20 cellular contexts compared by ENCODE assay signal in the genomic region with DNA sequence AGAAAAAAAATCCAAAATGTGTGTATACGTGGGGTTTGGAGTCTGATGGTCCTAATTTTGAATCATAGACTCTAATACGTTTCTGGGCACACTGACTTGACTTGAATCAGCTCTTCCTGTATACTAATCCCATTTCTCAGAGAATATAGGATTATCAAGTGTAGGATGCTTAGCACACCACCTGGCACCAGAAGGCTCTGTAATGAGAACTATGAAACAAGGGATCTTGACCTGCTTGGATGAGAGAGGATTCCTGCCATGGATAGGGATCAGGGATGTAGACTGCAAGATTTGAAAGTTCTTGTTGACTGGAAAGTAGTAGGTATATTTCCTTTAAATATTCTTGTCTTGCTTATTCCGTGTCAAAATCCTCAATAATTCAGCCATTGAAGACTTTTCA. TPM values are rescaled to one million over a fixed set of nuclear protein-coding genes. Genes with fewer than 3 reads are reported as not detected.
A peak's percentile ranks its signal among the peaks of the same experiment; 100 is the strongest.
DNase-seq lines count a peak whose midpoint lies in the region; ATAC-seq and TF ChIP-seq lines count a peak whose summit lies in the region.
"Had no signal": no experiment of that assay in that cellular context is flagged by ENCODE, and none has a peak within 500 bp of the region (broad histone marks: within the 10 kb centered on the region; RNA-seq: fewer than 3 reads in every experiment).

No MANE protein-coding gene starts in this region.

- H3K4me2 ChIP-seq in GM23338, result no peak overlapping the region
- H3K4me2 ChIP-seq in trophoblast cell (ENCODE audit: low read length), result no peak overlapping the region
- no peak overlapping the region for H3K4me2 ChIP-seq in MM.1S (ENCODE audit: low read depth, low read length)
- H3K4me2 ChIP-seq: BLaER1, PC-9 had no signal

- no peaks in the 10 kb centered on the region for H3K27me3 ChIP-seq in GM23338 (ENCODE audit: insufficient read depth)
- H3K27me3 ChIP-seq in WERI-Rb-1 (ENCODE audit: insufficient read depth, low read depth, severe bottlenecking), result no peaks in the 10 kb centered on the region
- no peaks in the 10 kb centered on the region for H3K27me3 ChIP-seq in trophoblast cell (ENCODE audit: insufficient read depth, low read length)
- no peaks in the 10 kb centered on the region for H3K27me3 ChIP-seq in MM.1S (replicated peaks; ENCODE audit: insufficient read depth, low read length)
- H3K27me3 ChIP-seq: BLaER1 had no signal

- no peak overlapping the region for H3K23ac ChIP-seq in trophoblast cell (ENCODE audit: low read length)

- no peak overlapping the region for H4K91ac ChIP-seq in trophoblast cell (ENCODE audit: low read depth, low read length)

- H3K4ac ChIP-seq in trophoblast cell (ENCODE audit: low read depth, low read length), result peak overlapping the region; percentile 71

- no peak overlapping the region for H3K4me3 Mint-ChIP-seq in T-helper 1 cell treated with Interleukin-12 subunit alpha and Interleukin-12 subunit beta and Interleukin-4 antibody, amounts not matched to agents 30 μg/mL and 1 μg/mL, for 36 hours
- H3K4me3 Mint-ChIP-seq in GM23338, result no peak overlapping the region
- H3K4me3 Mint-ChIP-seq: H9 had no signal

- H3K27ac ChIP-seq in GM23338 (ENCODE audit: low read depth), result peak overlapping the region; percentile 8; the same call in 1 of the 2 replicates
- peak overlapping the region; percentile 74 for H3K27ac ChIP-seq in WERI-Rb-1
- no peak overlapping the region for H3K27ac ChIP-seq in trophoblast cell (ENCODE audit: low read depth, low read length)
- H3K27ac ChIP-seq in MM.1S (ENCODE audit: low read length), result no peak overlapping the region
- H3K27ac ChIP-seq: 22Rv1, BLaER1, PC-9 had no signal

- TF ChIP-seq CTCF in GM23338 (conservative IDR thresholded peaks at IDR 0.05; ENCODE audit: low read depth in 2 of 2) (no peak), WERI-Rb-1 (IDR thresholded peaks at IDR 0.05; ENCODE audit: low read depth, low read length) (no peak), MM.1S (IDR thresholded peaks at IDR 0.05; ENCODE audit: low read length) (no peak)

- H2AFZ ChIP-seq in GM23338, result no peak overlapping the region
- H2AFZ ChIP-seq in trophoblast cell (ENCODE audit: insufficient read depth, low read length, poor library complexity), result no peak overlapping the region
- H2AFZ ChIP-seq in MM.1S (ENCODE audit: low read length), result no peak overlapping the region
- H2AFZ ChIP-seq: PC-9 had no signal

- H3K4me1 ChIP-seq in GM23338 (ENCODE audit: insufficient read depth) (peaks cover 26% of the 10 kb centered on the region), trophoblast cell (ENCODE audit: control insufficient read depth in 1 of 2, insufficient read depth in 2 of 2, low read length in 2 of 2) (no peaks in the 10 kb centered on the region), MM.1S (ENCODE audit: low read length) (peaks cover 21% of the 10 kb centered on the region)

- no peak overlapping the region for H3K14ac ChIP-seq in trophoblast cell (ENCODE audit: low read length)

- H3K36me3 Mint-ChIP-seq in T-helper 1 cell treated with Interleukin-12 subunit alpha and Interleukin-12 subunit beta and Interleukin-4 antibody, amounts not matched to agents 30 μg/mL and 1 μg/mL, for 36 hours (ENCODE audit: low read depth), result peaks cover 11% of the 10 kb centered on the region
- peaks cover 31% of the 10 kb centered on the region; the same call in 2 of the 3 replicates for H3K36me3 Mint-ChIP-seq in GM23338 (ENCODE audit: low read depth)

- H4K12ac ChIP-seq in trophoblast cell (ENCODE audit: low read depth, low read length), result no peak overlapping the region

- H3F3A ChIP-seq in GM23338 (replicated peaks; ENCODE audit: low read depth) (no peaks in the 10 kb centered on the region; the same call in 1 of the 2 replicates), MM.1S (ENCODE audit: insufficient read depth, low read length) (peaks cover 36% of the 10 kb centered on the region)

- H3K9me2 ChIP-seq in GM23338 (ENCODE audit: insufficient read depth) (no peaks in the 10 kb centered on the region), MM.1S (replicated peaks; ENCODE audit: insufficient read depth, low read length) (no peaks in the 10 kb centered on the region)

- no peak overlapping the region for H3K18ac ChIP-seq in trophoblast cell (ENCODE audit: low read length)

- no CpG with 5 or more reads among the region's 3 CpGs for WGBS in trophoblast cell (ENCODE audit: extremely low coverage, insufficient coverage, insufficient read length)

- no peak overlapping the region for H2AK5ac ChIP-seq in trophoblast cell (ENCODE audit: low read length)

- H3K9ac ChIP-seq in trophoblast cell (ENCODE audit: low read length) (no peak overlapping the region), MM.1S (ENCODE audit: low read length) (no peak overlapping the region)
- H3K9ac ChIP-seq: BLaER1 had no signal

- H3K4me1 Mint-ChIP-seq in T-helper 1 cell treated with Interleukin-12 subunit alpha and Interleukin-12 subunit beta and Interleukin-4 antibody, amounts not matched to agents 30 μg/mL and 1 μg/mL, for 36 hours (ENCODE audit: low read depth), result peaks cover 32% of the 10 kb centered on the region
- H3K4me1 Mint-ChIP-seq in GM23338, result peaks cover 37% of the 10 kb centered on the region

- no peak for DNase-seq in T-helper 1 cell
- DNase-seq in GM23338 (ENCODE audit: low spot score), result no peak
- peak; percentile 72 for DNase-seq in WERI-Rb-1
- DNase-seq in trophoblast cell, result no peak
- DNase-seq in central memory CD4-positive, alpha-beta T cell, result no peak
- no peak for DNase-seq in MM.1S
- DNase-seq: Caco-2, H9, NCI-H1417, NCI-H2029, NCI-H526, PC-9 had no signal

- H3K79me2 ChIP-seq in GM23338 (replicated peaks; ENCODE audit: insufficient read depth), result peaks cover 100% of the 10 kb centered on the region
- peaks cover 24% of the 10 kb centered on the region for H3K79me2 ChIP-seq in trophoblast cell (ENCODE audit: control insufficient read depth, insufficient read depth, low read length, poor library complexity)
- peaks cover 97% of the 10 kb centered on the region for H3K79me2 ChIP-seq in MM.1S (ENCODE audit: low read length)

- no peak overlapping the region for H2BK120ac ChIP-seq in trophoblast cell (ENCODE audit: insufficient read depth, low read length, poor library complexity)

- no peak overlapping the region for H2BK12ac ChIP-seq in trophoblast cell (ENCODE audit: low read length)

- H3K9me3 Mint-ChIP-seq in T-helper 1 cell treated with Interleukin-12 subunit alpha and Interleukin-12 subunit beta and Interleukin-4 antibody, amounts not matched to agents 30 μg/mL and 1 μg/mL, for 36 hours, result no peaks in the 10 kb centered on the region
- no peaks in the 10 kb centered on the region for H3K9me3 Mint-ChIP-seq in GM23338
- H3K9me3 Mint-ChIP-seq: H9 had no signal

- H3K27ac Mint-ChIP-seq in T-helper 1 cell treated with Interleukin-12 subunit alpha and Interleukin-12 subunit beta and Interleukin-4 antibody, amounts not matched to agents 30 μg/mL and 1 μg/mL, for 36 hours, result peak overlapping the region; percentile 17
- no peak overlapping the region for H3K27ac Mint-ChIP-seq in GM23338

- H4K8ac ChIP-seq in trophoblast cell (ENCODE audit: low read depth, low read length), result no peak overlapping the region

- H3K79me1 ChIP-seq in trophoblast cell (ENCODE audit: low read length), result no peaks in the 10 kb centered on the region

- ATAC-seq in GM23338, result no peak
- ATAC-seq in GM21381 (IDR thresholded peaks at IDR 0.05; ENCODE audit: unreplicated experiment), result no peak
- ATAC-seq: GM12878, HepG2, Right ventricle myocardium inferior, SK-N-SH treated with all-trans-retinoic acid at 6 μM for 48 hours had no signal

- no peak overlapping the region for H3K4me3 ChIP-seq in GM23338
- H3K4me3 ChIP-seq in WERI-Rb-1 (ENCODE audit: low read depth, low read length), result peak overlapping the region; percentile 4
- H3K4me3 ChIP-seq in trophoblast cell (ENCODE audit: low read depth, low read length), result no peak overlapping the region
- no peak overlapping the region for H3K4me3 ChIP-seq in MM.1S (ENCODE audit: low read length)
- H3K4me3 ChIP-seq: BLaER1, GM12878, PC-9 had no signal

- H2BK5ac ChIP-seq in trophoblast cell (ENCODE audit: low read depth, low read length, poor library complexity), result no peak overlapping the region

- H4K20me1 ChIP-seq in GM23338 (replicated peaks; ENCODE audit: insufficient read depth), result peaks cover 97% of the 10 kb centered on the region
- H4K20me1 ChIP-seq in MM.1S (ENCODE audit: insufficient read depth, low read length), result peaks cover 10% of the 10 kb centered on the region

- H3K27me3 Mint-ChIP-seq in T-helper 1 cell treated with Interleukin-12 subunit alpha and Interleukin-12 subunit beta and Interleukin-4 antibody, amounts not matched to agents 30 μg/mL and 1 μg/mL, for 36 hours (ENCODE audit: low read depth), result no peaks in the 10 kb centered on the region
- H3K27me3 Mint-ChIP-seq in GM23338 (ENCODE audit: insufficient read depth, low read depth, poor library complexity), result peaks cover 4% of the 10 kb centered on the region

- H3K9me3 ChIP-seq in WERI-Rb-1 (ENCODE audit: severe bottlenecking) (no peaks in the 10 kb centered on the region), trophoblast cell (ENCODE audit: insufficient read depth, low read depth, low read length) (no peaks in the 10 kb centered on the region), MM.1S (replicated peaks; ENCODE audit: insufficient read depth, low read length) (no peaks in the 10 kb centered on the region)
- H3K9me3 ChIP-seq: BLaER1, Caco-2 had no signal

- H3K36me3 ChIP-seq in GM23338 (ENCODE audit: insufficient read depth), result peaks cover 6% of the 10 kb centered on the region; the same call in 1 of the 2 replicates
- peaks cover 18% of the 10 kb centered on the region for H3K36me3 ChIP-seq in WERI-Rb-1
- H3K36me3 ChIP-seq in trophoblast cell (ENCODE audit: control insufficient read depth in 1 of 2, insufficient read depth in 2 of 2, low read length in 2 of 2), result no peaks in the 10 kb centered on the region
- no peaks in the 10 kb centered on the region for H3K36me3 ChIP-seq in MM.1S (replicated peaks; ENCODE audit: insufficient read depth, low read length)

TF ChIP-seq in GM23338, 12 proteins besides CTCF, POLR2A, EP300 and RAD21 (continues in another document):
- TF ChIP-seq ZNF114 (CRISPR knock-in tag; IDR thresholded peaks at IDR 0.05), result no peak
- no peak for TF ChIP-seq JUNB (IDR thresholded peaks at IDR 0.05; ENCODE audit: unreplicated experiment)
- TF ChIP-seq EZH2 (IDR thresholded peaks at IDR 0.05; ENCODE audit: low read depth, unreplicated experiment), result no peak

RNA-seq across cellular contexts. Expression of a gene that starts 7.8 kb away (rescaled TPM):
- total RNA-seq in GM23338 (2014; rRNA removed; shearing (Covaris generic)), result 340 and 371 TPM in 2 replicates
- 288 and 343 TPM in 2 replicates for polyA plus RNA-seq in GM23338 (2016; fragmentation: Nextera tagmentation; extraction: Ambion mirVana)
- polyA plus RNA-seq in trophoblast cell (2013), result 163 and 170 TPM in 2 replicates

RNA-seq across cellular contexts. Expression of a gene that starts 33.3 kb away (rescaled TPM):
- total RNA-seq in GM23338 (2014; rRNA removed; shearing (Covaris generic)), result 25.3 and 29.2 TPM in 2 replicates
- polyA plus RNA-seq in GM23338 (2016; fragmentation: Nextera tagmentation; extraction: Ambion mirVana), result 86.0 and 90.1 TPM in 2 replicates
- polyA plus RNA-seq in trophoblast cell (2013), result 40.0 and 41.2 TPM in 2 replicates

Comparison
In these comparisons a context has a peak if more than half of its experiments do, and no peak if none do; other contexts are left out.
1. H3K27ac ChIP-seq: peak in GM23338 (single experiment) and WERI-Rb-1 (single experiment); none in trophoblast cell (single experiment) and MM.1S (single experiment).